1 cellular context compared by ENCODE assay signal in the genomic region with DNA sequence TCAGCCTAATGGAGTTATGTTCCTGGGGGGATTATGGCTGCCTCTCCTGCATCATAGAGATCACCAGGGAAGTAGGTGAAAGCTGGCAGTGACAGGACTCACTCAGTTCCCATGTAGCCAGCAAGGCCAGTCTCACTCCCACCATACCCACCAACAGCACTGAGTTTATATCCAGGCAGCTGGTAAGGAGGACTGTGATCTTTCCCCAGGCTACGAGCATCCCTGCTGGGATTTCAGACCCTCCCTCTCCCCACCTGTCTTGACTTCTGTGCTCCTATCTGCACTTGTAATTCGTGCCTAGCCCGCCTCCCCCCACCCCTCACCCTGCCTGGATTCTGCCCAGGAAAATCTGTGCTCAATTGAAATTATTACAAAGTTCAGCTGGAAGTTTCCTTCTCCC.
TF ChIP-seq lines count a peak whose summit lies in the region.

No MANE protein-coding gene starts in this region.

TF ChIP-seq in WTC11, 78 proteins besides CTCF, POLR2A, EP300 and RAD21:
- TF ChIP-seq, protein P1, sequence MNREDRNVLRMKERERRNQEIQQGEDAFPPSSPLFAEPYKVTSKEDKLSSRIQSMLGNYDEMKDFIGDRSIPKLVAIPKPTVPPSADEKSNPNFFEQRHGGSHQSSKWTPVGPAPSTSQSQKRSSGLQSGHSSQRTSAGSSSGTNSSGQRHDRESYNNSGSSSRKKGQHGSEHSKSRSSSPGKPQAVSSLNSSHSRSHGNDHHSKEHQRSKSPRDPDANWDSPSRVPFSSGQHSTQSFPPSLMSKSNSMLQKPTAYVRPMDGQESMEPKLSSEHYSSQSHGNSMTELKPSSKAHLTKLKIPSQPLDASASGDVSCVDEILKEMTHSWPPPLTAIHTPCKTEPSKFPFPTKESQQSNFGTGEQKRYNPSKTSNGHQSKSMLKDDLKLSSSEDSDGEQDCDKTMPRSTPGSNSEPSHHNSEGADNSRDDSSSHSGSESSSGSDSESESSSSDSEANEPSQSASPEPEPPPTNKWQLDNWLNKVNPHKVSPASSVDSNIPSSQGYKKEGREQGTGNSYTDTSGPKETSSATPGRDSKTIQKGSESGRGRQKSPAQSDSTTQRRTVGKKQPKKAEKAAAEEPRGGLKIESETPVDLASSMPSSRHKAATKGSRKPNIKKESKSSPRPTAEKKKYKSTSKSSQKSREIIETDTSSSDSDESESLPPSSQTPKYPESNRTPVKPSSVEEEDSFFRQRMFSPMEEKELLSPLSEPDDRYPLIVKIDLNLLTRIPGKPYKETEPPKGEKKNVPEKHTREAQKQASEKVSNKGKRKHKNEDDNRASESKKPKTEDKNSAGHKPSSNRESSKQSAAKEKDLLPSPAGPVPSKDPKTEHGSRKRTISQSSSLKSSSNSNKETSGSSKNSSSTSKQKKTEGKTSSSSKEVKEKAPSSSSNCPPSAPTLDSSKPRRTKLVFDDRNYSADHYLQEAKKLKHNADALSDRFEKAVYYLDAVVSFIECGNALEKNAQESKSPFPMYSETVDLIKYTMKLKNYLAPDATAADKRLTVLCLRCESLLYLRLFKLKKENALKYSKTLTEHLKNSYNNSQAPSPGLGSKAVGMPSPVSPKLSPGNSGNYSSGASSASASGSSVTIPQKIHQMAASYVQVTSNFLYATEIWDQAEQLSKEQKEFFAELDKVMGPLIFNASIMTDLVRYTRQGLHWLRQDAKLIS (CRISPR knock-in tag; IDR thresholded peaks at IDR 0.05; ENCODE audit: borderline replicate concordance), result no peak
- TF ChIP-seq, protein P2, sequence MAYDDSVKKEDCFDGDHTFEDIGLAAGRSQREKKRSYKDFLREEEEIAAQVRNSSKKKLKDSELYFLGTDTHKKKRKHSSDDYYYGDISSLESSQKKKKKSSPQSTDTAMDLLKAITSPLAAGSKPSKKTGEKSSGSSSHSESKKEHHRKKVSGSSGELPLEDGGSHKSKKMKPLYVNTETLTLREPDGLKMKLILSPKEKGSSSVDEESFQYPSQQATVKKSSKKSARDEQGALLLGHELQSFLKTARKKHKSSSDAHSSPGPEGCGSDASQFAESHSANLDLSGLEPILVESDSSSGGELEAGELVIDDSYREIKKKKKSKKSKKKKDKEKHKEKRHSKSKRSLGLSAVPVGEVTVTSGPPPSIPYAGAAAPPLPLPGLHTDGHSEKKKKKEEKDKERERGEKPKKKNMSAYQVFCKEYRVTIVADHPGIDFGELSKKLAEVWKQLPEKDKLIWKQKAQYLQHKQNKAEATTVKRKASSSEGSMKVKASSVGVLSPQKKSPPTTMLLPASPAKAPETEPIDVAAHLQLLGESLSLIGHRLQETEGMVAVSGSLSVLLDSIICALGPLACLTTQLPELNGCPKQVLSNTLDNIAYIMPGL (CRISPR knock-in tag; IDR thresholded peaks at IDR 0.05), result no peak
- TF ChIP-seq ESRRA (CRISPR knock-in tag; IDR thresholded peaks at IDR 0.05; ENCODE audit: borderline replicate concordance), result no peak
- TF ChIP-seq, protein P3, sequence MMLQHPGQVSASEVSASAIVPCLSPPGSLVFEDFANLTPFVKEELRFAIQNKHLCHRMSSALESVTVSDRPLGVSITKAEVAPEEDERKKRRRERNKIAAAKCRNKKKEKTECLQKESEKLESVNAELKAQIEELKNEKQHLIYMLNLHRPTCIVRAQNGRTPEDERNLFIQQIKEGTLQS (CRISPR knock-in tag; conservative IDR thresholded peaks at IDR 0.05), result no peak
- TF ChIP-seq TEAD1 (CRISPR knock-in tag; IDR thresholded peaks at IDR 0.05), result no peak
- no peak for TF ChIP-seq SP1 (CRISPR knock-in tag; conservative IDR thresholded peaks at IDR 0.05)
- TF ChIP-seq OVOL2 (CRISPR knock-in tag; IDR thresholded peaks at IDR 0.05; ENCODE audit: borderline replicate concordance), result no peak
- TF ChIP-seq RELA (CRISPR knock-in tag; IDR thresholded peaks at IDR 0.05; ENCODE audit: borderline replicate concordance), result no peak
